Comparison of ENCODE assay signal across 10 cellular contexts in genomic region chr6:106844930-106845329, GRCh38.
DNase-seq lines count a peak whose midpoint lies in the region; ATAC-seq lines count a peak whose summit lies in the region.
"Had no signal": no experiment of that assay in that cellular context is flagged by ENCODE, and none has a peak within 500 bp of the region (broad histone marks: within the 10 kb centered on the region; RNA-seq: fewer than 3 reads in every experiment).

No MANE protein-coding gene starts in this region.

- no peak for DNase-seq in iPS-NIHi11 (ENCODE audit: low spot score)
- DNase-seq in HT-29 (ENCODE audit: low spot score): no peak
- DNase-seq in activated CD8-positive, alpha-beta memory T cell treated with anti-CD3 and anti-CD28 coated beads for 24 hours: no peak
- DNase-seq in NCI-H146 (lab: John Stamatoyannopoulos, UW): no peak
- DNase-seq: PC-9, T-helper 9 cell had no signal

- ATAC-seq in GM18499 (IDR thresholded peaks at IDR 0.05; ENCODE audit: insufficient read depth, unreplicated experiment) (peak; percentile 66), GM19463 (IDR thresholded peaks at IDR 0.05; ENCODE audit: unreplicated experiment) (peak; percentile 77), HG02870 (IDR thresholded peaks at IDR 0.05; ENCODE audit: unreplicated experiment) (peak; percentile 73), HG03575 (IDR thresholded peaks at IDR 0.05; ENCODE audit: extremely low read depth, insufficient number of reproducible peaks, low FRiP score, unreplicated experiment) (peak; percentile 54)
